In genomic region chr10:33336606-33337334, GRCh38 we compare ENCODE assay signal across 1 cellular context.
TF ChIP-seq lines count a peak whose summit lies in the region.

No MANE protein-coding gene starts in this region.

TF ChIP-seq in HEK293, 187 proteins besides CTCF, POLR2A, EP300 and RAD21 (continued from another document):
- TF ChIP-seq HIC1 (tag by site-specific recombination; IDR thresholded peaks at IDR 0.05): no peak
